Comparison of ENCODE assay signal across 26 cellular contexts in the genomic region with DNA sequence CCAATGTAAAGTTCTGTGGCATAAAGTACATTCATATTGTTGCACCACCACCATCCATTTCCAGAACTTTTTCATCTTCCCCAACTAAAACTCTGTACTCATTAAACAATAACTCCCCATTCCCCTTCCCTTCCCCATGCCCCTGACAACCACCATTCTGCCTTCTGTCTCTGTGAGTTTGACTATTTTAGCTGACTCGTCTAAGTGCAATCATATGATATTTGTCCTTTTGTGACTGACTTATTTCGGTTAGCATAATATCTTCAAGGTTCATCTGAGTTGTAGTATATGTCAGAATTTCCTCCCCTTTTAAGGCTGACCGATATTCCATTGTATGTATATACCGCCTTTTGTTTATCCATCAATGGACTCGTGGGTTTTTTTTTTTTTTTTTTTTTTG.
"Had no signal": no experiment of that assay in that cellular context is flagged by ENCODE, and none has a peak within 500 bp of the region (broad histone marks: within the 10 kb centered on the region; RNA-seq: fewer than 3 reads in every experiment).

No MANE protein-coding gene starts in this region.

- H3K27me3 Mint-ChIP-seq: activated CD4-positive, alpha-beta memory T cell treated with anti-CD3 and anti-CD28 coated beads for 36 hours; central memory CD8-positive, alpha-beta T cell; progenitor cell of endocrine pancreas had no signal

- H3K4me1 ChIP-seq: colonic mucosa had no signal

- DNase-seq: activated CD4-positive, alpha-beta memory T cell treated with anti-CD3 and anti-CD28 coated beads for 36 hours; activated CD4-positive, alpha-beta T cell treated with anti-CD3 and anti-CD28 coated beads for 48 hours; activated effector memory CD4-positive, alpha-beta T cell treated with anti-CD3 and anti-CD28 coated beads, Interleukin-2, amount 50 U/mL, for 16 hours; activated naive CD4-positive, alpha-beta T cell treated with anti-CD3 and anti-CD28 coated beads, Interleukin-2, amount 10 ng/mL, durations not matched to agents 7 days and 5 days; colonic mucosa; dorsolateral prefrontal cortex; esophagus squamous epithelium; heart left ventricle; islet precursor cell; left cardiac atrium; mesenchymal stem cell; nucleus accumbens; retina; sigmoid colon; spleen; stimulated activated CD4-positive, alpha-beta T cell treated with anti-CD3 and anti-CD28 coated beads, Interleukin-4, amount 100 ng/mL, for 24 hours; stimulated activated naive CD8-positive, alpha-beta T cell treated with anti-CD3 and anti-CD28 coated beads, Interleukin-15, Interleukin-2, amounts not matched to agents 100 U/mL and 50 U/mL, for 24 hours; substantia nigra; T1000; thyroid gland had no signal

- H3K9me3 Mint-ChIP-seq: activated CD4-positive, alpha-beta memory T cell treated with anti-CD3 and anti-CD28 coated beads for 36 hours; activated naive CD4-positive, alpha-beta T cell treated with anti-CD3 and anti-CD28 coated beads, Interleukin-2, amount 10 ng/mL, durations not matched to agents 7 days and 5 days; central memory CD8-positive, alpha-beta T cell had no signal

- H3K36me3 ChIP-seq: adrenal gland, ascending aorta, breast epithelium, colonic mucosa, thyroid gland had no signal

- ATAC-seq: gastroesophageal sphincter; left cardiac atrium; stimulated activated naive CD8-positive, alpha-beta T cell treated with anti-CD3 and anti-CD28 coated beads, Interleukin-15, Interleukin-2, amounts not matched to agents 100 U/mL and 50 U/mL, for 24 hours had no signal

- H3K36me3 Mint-ChIP-seq: activated CD4-positive, alpha-beta memory T cell treated with anti-CD3 and anti-CD28 coated beads for 36 hours; activated naive CD4-positive, alpha-beta T cell treated with anti-CD3 and anti-CD28 coated beads, Interleukin-2, amount 10 ng/mL, durations not matched to agents 7 days and 5 days had no signal

- H3K4me1 Mint-ChIP-seq: activated naive CD4-positive, alpha-beta T cell treated with anti-CD3 and anti-CD28 coated beads, Interleukin-2, amount 10 ng/mL, durations not matched to agents 7 days and 5 days; central memory CD8-positive, alpha-beta T cell had no signal

- H3K27me3 ChIP-seq: adrenal gland, ascending aorta, breast epithelium, colonic mucosa, dorsolateral prefrontal cortex, esophagus squamous epithelium, gastroesophageal sphincter, heart left ventricle, sigmoid colon, spleen, thyroid gland had no signal

- H3K27ac ChIP-seq: colonic mucosa, dorsolateral prefrontal cortex had no signal

- H3K4me3 Mint-ChIP-seq: activated CD4-positive, alpha-beta memory T cell treated with anti-CD3 and anti-CD28 coated beads for 36 hours; activated naive CD4-positive, alpha-beta T cell treated with anti-CD3 and anti-CD28 coated beads, Interleukin-2, amount 10 ng/mL, durations not matched to agents 7 days and 5 days; central memory CD8-positive, alpha-beta T cell had no signal

- H3K27ac Mint-ChIP-seq: activated CD4-positive, alpha-beta memory T cell treated with anti-CD3 and anti-CD28 coated beads for 36 hours; activated naive CD4-positive, alpha-beta T cell treated with anti-CD3 and anti-CD28 coated beads, Interleukin-2, amount 10 ng/mL, durations not matched to agents 7 days and 5 days; progenitor cell of endocrine pancreas had no signal

- H3K4me3 ChIP-seq: adrenal gland, ascending aorta, breast epithelium, colonic mucosa, dorsolateral prefrontal cortex, esophagus squamous epithelium, gastroesophageal sphincter, heart left ventricle, sigmoid colon, spleen, thyroid gland had no signal

- H3K9me3 ChIP-seq: adrenal gland, ascending aorta, breast epithelium, colonic mucosa, esophagus squamous epithelium, gastroesophageal sphincter, heart left ventricle, sigmoid colon, spleen, thyroid gland had no signal
